ENCODE assay signal across 8 cellular contexts in genomic region chr13:67230243-67230773, GRCh38. TPM values are rescaled to one million over a fixed set of nuclear protein-coding genes. Genes with fewer than 3 reads are reported as not detected.
DNase-seq lines count a peak whose midpoint lies in the region; ATAC-seq and TF ChIP-seq lines count a peak whose summit lies in the region.

Gene PCDH9, minus strand, starts transcription at chr13:67230336. Its CDS starts 1,896 bp downstream, at chr13:67228440.

- DNase-seq in Calu3 (peak; percentile 79), HuH-7.5 (ENCODE audit: low spot score) (peak; percentile 75), OCI-M1 (lab: John Stamatoyannopoulos, UW) (peak; percentile 98), esophagus squamous epithelium (lab: John Stamatoyannopoulos, UW) (peak; percentile 20)
- peak; percentile 93 for DNase-seq in activated T-cell treated with anti-CD3 and anti-CD28 coated beads, Interleukin-2, amount 50 U/mL, for 48 hours
- DNase-seq in stimulated activated CD8-positive, alpha-beta memory T cell treated with anti-CD3 and anti-CD28 coated beads, Interleukin-7, amount 100 ng/mL, for 24 hours (ENCODE audit: low read depth) = peak; percentile 75

- peaks cover 7% of the 10 kb centered on the region for H3K36me3 Mint-ChIP-seq in Calu3 (ENCODE audit: insufficient read depth, unreplicated experiment)

- TF ChIP-seq CTCF in Calu3 (IDR thresholded peaks at IDR 0.05; ENCODE audit: unreplicated experiment) (no peak), esophagus squamous epithelium (IDR thresholded peaks at IDR 0.05) (no peak)

- H3K36me3 ChIP-seq in esophagus squamous epithelium (no peaks in the 10 kb centered on the region), muscle layer of duodenum (ENCODE audit: control insufficient read depth in 1 of 2, insufficient read depth in 2 of 2, low read length in 2 of 2) (no peaks in the 10 kb centered on the region)

- peak in 3 of 4 donors; percentile 34 to 53 (median 52) for TF ChIP-seq POLR2A in esophagus squamous epithelium (IDR thresholded peaks at IDR 0.05)

- BruUV-seq in Calu3 (replicated peaks; lab: Mats Ljungman, UMichigan) = no TSS peak

- H3K4me1 ChIP-seq in esophagus squamous epithelium = peaks cover 0 to 33% (median 0%) of the 10 kb centered on the region in 3 donors
- peaks cover 0 to 4% of the 10 kb centered on the region in 2 donors for H3K4me1 ChIP-seq in muscle layer of duodenum (ENCODE audit: control insufficient read depth in 1 of 2, insufficient read depth in 2 of 2, low read length in 2 of 2)

- H3K4me3 ChIP-seq in esophagus squamous epithelium = peak within 1 kb of the TSS; percentile 48 to 76 (median 72)
- peak within 1 kb of the TSS; percentile 89 to 90 for H3K4me3 ChIP-seq in muscle layer of duodenum (ENCODE audit: low read depth in 1 of 2, low read length in 2 of 2)

- H3K4me3 Mint-ChIP-seq in Calu3 (ENCODE audit: low read depth, unreplicated experiment) = no peak within 1 kb of the TSS

- H3K27ac Mint-ChIP-seq in Calu3 (ENCODE audit: unreplicated experiment) = no peak within 1 kb of the TSS

- ATAC-seq in GM21526 (IDR thresholded peaks at IDR 0.05; ENCODE audit: low FRiP score, unreplicated experiment) = peak; percentile 100

- H3K9me3 ChIP-seq in esophagus squamous epithelium (no peaks in the 10 kb centered on the region), muscle layer of duodenum (ENCODE audit: control insufficient read depth in 1 of 2, low read length in 2 of 2) (no peaks in the 10 kb centered on the region)

- H3K9me3 Mint-ChIP-seq in Calu3 (ENCODE audit: low read depth, unreplicated experiment) = no peaks in the 10 kb centered on the region

- H3K27me3 ChIP-seq in esophagus squamous epithelium (peaks cover 0 to 68% (median 0%) of the 10 kb centered on the region in 4 donors), muscle layer of duodenum (ENCODE audit: low read depth, low read length) (no peaks in the 10 kb centered on the region)

- 1 to 3% methylated on average over 9 to 15 of the region's 52 CpGs for WGBS in esophagus squamous epithelium, 2 donors

- no peaks in the 10 kb centered on the region for H3K27me3 Mint-ChIP-seq in Calu3 (ENCODE audit: unreplicated experiment)

- peak within 1 kb of the TSS; percentile 58 to 87 (median 84) for H3K27ac ChIP-seq in esophagus squamous epithelium
- peak within 1 kb of the TSS; percentile 71 for H3K27ac ChIP-seq in muscle layer of duodenum (ENCODE audit: low read length)

- intact Hi-C loops in Calu3 (cut with micrococcal nuclease; ENCODE audit: unreplicated experiment) (loop anchor here (10.0 kb wide), 1 partner anchor 1576 kb away; no protein-coding TSS in a partner anchor), esophagus squamous epithelium (cut with DNase I) (no loop called here)

- H3K4me1 Mint-ChIP-seq in Calu3 (ENCODE audit: low read depth, unreplicated experiment) = no peaks in the 10 kb centered on the region

- CTCF ChIA-PET in Calu3 (lab: Charles Lee) = interaction anchor here (0.6 kb wide), 1 partner anchor 27 kb away, joined by 3 read pairs; no protein-coding TSS in a partner anchor

RNA-seq across cellular contexts. Expression of gene PCDH9, which starts in this region (rescaled TPM):
- total RNA-seq in Calu3 (2022) = 1.3 and 2.1 TPM in 2 replicates
- 1 to 10 TPM in 1 of 4 donors, under 1 TPM in 3; 0.04 to 1.9 (median 0.45) TPM for total RNA-seq in esophagus squamous epithelium

Comparison
In these comparisons a context has a peak if more than half of its experiments do, and no peak if none do; other contexts are left out.
1. Peak in every context shown above with its lines: DNase-seq, ATAC-seq, H3K4me3 ChIP-seq and H3K27ac ChIP-seq.
2. DNase-seq: peak in every context shown above with its lines; median percentile 98 in OCI-M1; 93 in activated T-cell treated with anti-CD3 and anti-CD28 coated beads, Interleukin-2, amount 50 U/mL, for 48 hours; 79 in Calu3; 75 in HuH-7.5; 75 in stimulated activated CD8-positive, alpha-beta memory T cell treated with anti-CD3 and anti-CD28 coated beads, Interleukin-7, amount 100 ng/mL, for 24 hours; 20 in esophagus squamous epithelium.